In genomic region chr4:17636696-17637351, GRCh38 we compare ENCODE assay signal across 9 cellular contexts. TPM values are rescaled to one million over a fixed set of nuclear protein-coding genes. Genes with fewer than 3 reads are reported as not detected.
DNase-seq lines count a peak whose midpoint lies in the region; ATAC-seq, FAIRE-seq and TF ChIP-seq lines count a peak whose summit lies in the region.
"Had no signal": no experiment of that assay in that cellular context is flagged by ENCODE, and none has a peak within 500 bp of the region (broad histone marks: within the 10 kb centered on the region; RNA-seq: fewer than 3 reads in every experiment).

No MANE protein-coding gene starts in this region.

- CTCF ChIA-PET in PC-9 (lab: Charles Lee): no interaction called here

- H3K36me3 ChIP-seq in PC-9 (ENCODE audit: low read depth) (0 out of 2 replicates have a peak, but pooled peaks cover 4% of the 10 kb centered on the region), fibroblast of lung (ENCODE audit: control insufficient read depth, insufficient read depth, low read length) (peaks cover 4% of the 10 kb centered on the region)

- BruUV-seq in PC-9 (replicated peaks; lab: Mats Ljungman, UMichigan): no TSS peak

- H3K4me3 ChIP-seq in HL-60 (replicated peaks; ENCODE audit: insufficient read depth, low read length) (no peak overlapping the region), PC-9 (no peak overlapping the region), fibroblast of lung (replicated peaks in 1 of 4; ENCODE audit: control extremely low read depth in 1 of 4, insufficient read depth in 1 of 4, low read depth in 3 of 4, low read length in 4 of 4) (no peak overlapping the region)

- peaks cover 15% of the 10 kb centered on the region for H3K36me3 Mint-ChIP-seq in activated T-cell treated with anti-CD3 and anti-CD28 coated beads, Interleukin-2, amount 50 U/mL, for 4 hours (ENCODE audit: insufficient read depth)
- peaks cover 37% of the 10 kb centered on the region for H3K36me3 Mint-ChIP-seq in nephron (ENCODE audit: low read depth)

- H3K27ac Mint-ChIP-seq in nephron: no peak overlapping the region

- H3K27me3 Mint-ChIP-seq in activated T-cell treated with anti-CD3 and anti-CD28 coated beads, Interleukin-2, amount 50 U/mL, for 4 hours (ENCODE audit: low read depth): no peaks in the 10 kb centered on the region
- H3K27me3 Mint-ChIP-seq in nephron (ENCODE audit: low read depth): no peaks in the 10 kb centered on the region

- H3K27me3 ChIP-seq in HL-60 (ENCODE audit: insufficient read depth, poor library complexity, severe bottlenecking): no peaks in the 10 kb centered on the region
- no peaks in the 10 kb centered on the region for H3K27me3 ChIP-seq in PC-9 (ENCODE audit: insufficient read depth, low read depth)
- no peaks in the 10 kb centered on the region for H3K27me3 ChIP-seq in fibroblast of lung (ENCODE audit: control insufficient read depth, insufficient read depth, low read length)

- peak; percentile 95 for ATAC-seq in GM21360 (IDR thresholded peaks at IDR 0.05; ENCODE audit: unreplicated experiment)
- ATAC-seq in activated T-cell treated with anti-CD3 and anti-CD28 coated beads, Interleukin-2, amount 50 U/mL, for 4 hours: peak; percentile 84 to 86

- H3K9me3 ChIP-seq in PC-9 (ENCODE audit: insufficient read depth, low read depth) (no peaks in the 10 kb centered on the region), fibroblast of lung (ENCODE audit: control insufficient read depth, insufficient read depth, low read depth, low read length) (no peaks in the 10 kb centered on the region)

- H2AFZ ChIP-seq in PC-9 (no peak overlapping the region), fibroblast of lung (ENCODE audit: low read length) (no peak overlapping the region)

- H3K79me2 ChIP-seq in PC-9 (ENCODE audit: low read depth) (no peaks in the 10 kb centered on the region), fibroblast of lung (ENCODE audit: control insufficient read depth, insufficient read depth, low read length) (no peaks in the 10 kb centered on the region)

- H3K4me1 ChIP-seq in PC-9 (replicated peaks; ENCODE audit: insufficient read depth): no peaks in the 10 kb centered on the region
- H3K4me1 ChIP-seq in fibroblast of lung (ENCODE audit: control insufficient read depth, extremely low read depth, insufficient read depth, low read length): no peaks in the 10 kb centered on the region

- intact Hi-C loops in PC-9 (cut with micrococcal nuclease; ENCODE audit: unreplicated experiment): loop anchor here (1.0 to 10.0 kb wide), 2 partner anchors 88 to 958 kb away; no protein-coding TSS in a partner anchor

- H3K4me2 ChIP-seq in PC-9 (no peak overlapping the region), fibroblast of lung (ENCODE audit: extremely low read depth, insufficient read depth, low read length) (no peak overlapping the region)

- H3K9me2 ChIP-seq in PC-9 (ENCODE audit: insufficient read depth): no peaks in the 10 kb centered on the region

- POLR2A ChIA-PET in PC-9 (lab: Charles Lee; ENCODE audit: unreplicated experiment): no interaction called here

- no peaks in the 10 kb centered on the region; the same call in 1 of the 2 replicates for H4K20me1 ChIP-seq in PC-9 (ENCODE audit: insufficient read depth)
- H4K20me1 ChIP-seq in fibroblast of lung (ENCODE audit: control insufficient read depth, extremely low read depth, insufficient read depth, low read length): no peaks in the 10 kb centered on the region

- no peaks in the 10 kb centered on the region for H3F3A ChIP-seq in PC-9 (ENCODE audit: insufficient read depth, low read depth)

- H3K27ac ChIP-seq in HL-60 (replicated peaks) (no peak overlapping the region), PC-9 (no peak overlapping the region), fibroblast of lung (ENCODE audit: insufficient read depth, low read length) (no peak overlapping the region)

- FAIRE-seq in D721Med (lab: Jason Lieb, UNC): no peak
- FAIRE-seq: colon had no signal

- DNase-seq in D721Med (ENCODE audit: insufficient read length, low spot score) (peak; percentile 70), HL-60 (ENCODE audit: low read depth in 1 of 2, low spot score in 1 of 2) (peak; percentile 38 to 71), PC-9 (peak; percentile 39 to 69), fibroblast of lung (ENCODE audit: low read depth in 2 of 2) (peak; percentile 54 to 75)
- DNase-seq in activated T-cell treated with anti-CD3 and anti-CD28 coated beads, Interleukin-2, amount 50 U/mL, for 4 hours: peak; percentile 68
- peak; percentile 54 for DNase-seq in stimulated activated naive CD4-positive, alpha-beta T cell treated with Interleukin-2 at 50 U/mL for 16 hours (lab: John Stamatoyannopoulos, UW)

- H3K4me1 Mint-ChIP-seq in activated T-cell treated with anti-CD3 and anti-CD28 coated beads, Interleukin-2, amount 50 U/mL, for 4 hours (ENCODE audit: low read depth): no peaks in the 10 kb centered on the region
- no peaks in the 10 kb centered on the region for H3K4me1 Mint-ChIP-seq in nephron

- no peaks in the 10 kb centered on the region for H3K9me3 Mint-ChIP-seq in activated T-cell treated with anti-CD3 and anti-CD28 coated beads, Interleukin-2, amount 50 U/mL, for 4 hours
- H3K9me3 Mint-ChIP-seq in nephron: no peaks in the 10 kb centered on the region

- H3K9ac ChIP-seq in fibroblast of lung (ENCODE audit: insufficient read depth, low read length): no peak overlapping the region

- no peak overlapping the region for H3K4me3 Mint-ChIP-seq in activated T-cell treated with anti-CD3 and anti-CD28 coated beads, Interleukin-2, amount 50 U/mL, for 4 hours
- no peak overlapping the region for H3K4me3 Mint-ChIP-seq in nephron

- TF ChIP-seq CTCF in D721Med (IDR thresholded peaks at IDR 0.05; ENCODE audit: insufficient read depth, missing control alignments): peak; percentile 84
- peak; percentile 83 for TF ChIP-seq CTCF in HL-60 (IDR thresholded peaks at IDR 0.05; ENCODE audit: insufficient read depth, low read length)
- TF ChIP-seq CTCF in PC-9 (conservative IDR thresholded peaks at IDR 0.05): peak; percentile 80
- peak; percentile 80 to 83 for TF ChIP-seq CTCF in fibroblast of lung (conservative IDR thresholded peaks at IDR 0.05 in 1 of 2, IDR thresholded peaks at IDR 0.05 in 1 of 2; ENCODE audit: low read depth in 1 of 2, low read length in 2 of 2)
- peak; percentile 80 to 88 (median 84) for TF ChIP-seq CTCF in nephron (IDR thresholded peaks at IDR 0.05; ENCODE audit: unreplicated experiment in 3 of 3)

RNA-seq across cellular contexts. Expression of gene MED28, which starts 22.4 kb away (rescaled TPM):
- total RNA-seq in PC-9 (2021) (39.0 and 43.1 TPM in 2 replicates), fibroblast of lung (11.0 and 20.1 TPM in 2 replicates)
- total RNA-seq in activated T-cell treated with anti-CD3 and anti-CD28 coated beads, Interleukin-2, amount 50 U/mL, for 4 hours: 10 to 100 TPM; 56.9 to 60.8 (median 60.2) TPM
- polyA plus RNA-seq in fibroblast of lung: 16.8 and 18.8 TPM in 2 replicates
- 40.9 and 49.2 TPM in 2 replicates for polyA plus RNA-seq in fibroblast of lung (2012)
- polyA minus RNA-seq in fibroblast of lung (ENCODE audit: low replicate concordance): 13.1 and 13.5 TPM in 2 replicates

RNA-seq across cellular contexts. Expression of gene LAP3, which starts 59.8 kb away (rescaled TPM):
- total RNA-seq in PC-9 (2021) (43.9 and 45.0 TPM in 2 replicates), fibroblast of lung (116 and 129 TPM in 2 replicates)
- total RNA-seq in activated T-cell treated with anti-CD3 and anti-CD28 coated beads, Interleukin-2, amount 50 U/mL, for 4 hours: 100 to 1,000 TPM; 101 to 106 (median 104) TPM
- 80.8 and 112 TPM in 2 replicates for polyA plus RNA-seq in fibroblast of lung
- 58.6 and 86.4 TPM in 2 replicates for polyA plus RNA-seq in fibroblast of lung (2012)
- 11.6 and 21.3 TPM in 2 replicates for polyA minus RNA-seq in fibroblast of lung (ENCODE audit: low replicate concordance)
